1 cellular context compared by ENCODE assay signal in genomic region chr5:158868570-158868969, GRCh38.
TF ChIP-seq lines count a peak whose summit lies in the region.

No MANE protein-coding gene starts in this region.

TF ChIP-seq in GM23338, 12 proteins besides CTCF, POLR2A, EP300 and RAD21 (continued from another document):
- no peak for TF ChIP-seq ZNF462 (CRISPR knock-in tag; IDR thresholded peaks at IDR 0.05)
- TF ChIP-seq CREB1 (CRISPR knock-in tag; IDR thresholded peaks at IDR 0.05; ENCODE audit: low read depth): no peak
TF ChIP-seq in GM23338: peak in this region for 0.
